Comparison of ENCODE assay signal across 1 cellular context in the genomic region with DNA sequence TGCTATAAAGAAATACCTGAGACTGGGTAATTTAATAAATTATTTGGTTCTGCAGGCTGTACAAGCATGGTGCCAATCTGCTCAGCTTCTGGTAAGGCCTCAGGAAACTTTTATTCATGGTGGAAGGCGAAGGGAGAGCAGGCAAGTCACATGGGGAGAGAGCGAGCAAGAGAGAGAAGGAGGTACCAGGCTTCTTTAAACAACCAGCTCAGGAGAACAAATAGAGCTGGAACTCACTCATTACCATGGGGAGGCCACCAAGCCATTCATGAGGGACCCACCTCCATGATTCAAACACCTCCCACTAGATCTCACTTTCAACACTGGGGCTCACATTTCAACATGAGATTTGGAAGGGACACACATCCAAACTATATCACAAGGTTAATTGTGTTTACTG.
TF ChIP-seq lines count a peak whose summit lies in the region.

No MANE protein-coding gene starts in this region.

TF ChIP-seq in WTC11, 78 proteins besides CTCF, POLR2A, EP300 and RAD21 (continued from another document):
- TF ChIP-seq, protein P1, sequence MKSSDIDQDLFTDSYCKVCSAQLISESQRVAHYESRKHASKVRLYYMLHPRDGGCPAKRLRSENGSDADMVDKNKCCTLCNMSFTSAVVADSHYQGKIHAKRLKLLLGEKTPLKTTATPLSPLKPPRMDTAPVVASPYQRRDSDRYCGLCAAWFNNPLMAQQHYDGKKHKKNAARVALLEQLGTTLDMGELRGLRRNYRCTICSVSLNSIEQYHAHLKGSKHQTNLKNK (CRISPR knock-in tag; IDR thresholded peaks at IDR 0.05) = no peak
- TF ChIP-seq, protein P2, sequence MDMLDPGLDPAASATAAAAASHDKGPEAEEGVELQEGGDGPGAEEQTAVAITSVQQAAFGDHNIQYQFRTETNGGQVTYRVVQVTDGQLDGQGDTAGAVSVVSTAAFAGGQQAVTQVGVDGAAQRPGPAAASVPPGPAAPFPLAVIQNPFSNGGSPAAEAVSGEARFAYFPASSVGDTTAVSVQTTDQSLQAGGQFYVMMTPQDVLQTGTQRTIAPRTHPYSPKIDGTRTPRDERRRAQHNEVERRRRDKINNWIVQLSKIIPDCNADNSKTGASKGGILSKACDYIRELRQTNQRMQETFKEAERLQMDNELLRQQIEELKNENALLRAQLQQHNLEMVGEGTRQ (CRISPR knock-in tag; IDR thresholded peaks at IDR 0.05) = peak; percentile 65
- TF ChIP-seq NFATC4 (CRISPR knock-in tag; IDR thresholded peaks at IDR 0.05) (no peak), NFE2L1 (CRISPR knock-in tag; IDR thresholded peaks at IDR 0.05) (no peak), CREB1 (CRISPR knock-in tag; IDR thresholded peaks at IDR 0.05) (no peak), GABPB1 (CRISPR knock-in tag; IDR thresholded peaks at IDR 0.05) (no peak), JAZF1 (CRISPR knock-in tag; IDR thresholded peaks at IDR 0.05) (no peak)
- TF ChIP-seq, protein P3, sequence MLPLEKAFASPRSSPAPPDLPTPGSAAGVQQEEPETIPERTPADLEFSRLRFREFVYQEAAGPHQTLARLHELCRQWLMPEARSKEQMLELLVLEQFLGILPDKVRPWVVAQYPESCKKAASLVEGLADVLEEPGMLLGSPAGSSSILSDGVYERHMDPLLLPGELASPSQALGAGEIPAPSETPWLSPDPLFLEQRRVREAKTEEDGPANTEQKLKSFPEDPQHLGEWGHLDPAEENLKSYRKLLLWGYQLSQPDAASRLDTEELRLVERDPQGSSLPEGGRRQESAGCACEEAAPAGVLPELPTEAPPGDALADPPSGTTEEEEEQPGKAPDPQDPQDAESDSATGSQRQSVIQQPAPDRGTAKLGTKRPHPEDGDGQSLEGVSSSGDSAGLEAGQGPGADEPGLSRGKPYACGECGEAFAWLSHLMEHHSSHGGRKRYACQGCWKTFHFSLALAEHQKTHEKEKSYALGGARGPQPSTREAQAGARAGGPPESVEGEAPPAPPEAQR (CRISPR knock-in tag; IDR thresholded peaks at IDR 0.05) = peak; percentile 78; the same call in 1 of the 2 replicates
- TF ChIP-seq, protein P4, sequence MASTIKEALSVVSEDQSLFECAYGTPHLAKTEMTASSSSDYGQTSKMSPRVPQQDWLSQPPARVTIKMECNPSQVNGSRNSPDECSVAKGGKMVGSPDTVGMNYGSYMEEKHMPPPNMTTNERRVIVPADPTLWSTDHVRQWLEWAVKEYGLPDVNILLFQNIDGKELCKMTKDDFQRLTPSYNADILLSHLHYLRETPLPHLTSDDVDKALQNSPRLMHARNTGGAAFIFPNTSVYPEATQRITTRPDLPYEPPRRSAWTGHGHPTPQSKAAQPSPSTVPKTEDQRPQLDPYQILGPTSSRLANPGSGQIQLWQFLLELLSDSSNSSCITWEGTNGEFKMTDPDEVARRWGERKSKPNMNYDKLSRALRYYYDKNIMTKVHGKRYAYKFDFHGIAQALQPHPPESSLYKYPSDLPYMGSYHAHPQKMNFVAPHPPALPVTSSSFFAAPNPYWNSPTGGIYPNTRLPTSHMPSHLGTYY (CRISPR knock-in tag; IDR thresholded peaks at IDR 0.05) = no peak
